Comparison of ENCODE assay signal across 16 cellular contexts in genomic region chr2:162107361-162107901, GRCh38. TPM values are rescaled to one million over a fixed set of nuclear protein-coding genes. Genes with fewer than 3 reads are reported as not detected.
DNase-seq lines count a peak whose midpoint lies in the region; ATAC-seq and TF ChIP-seq lines count a peak whose summit lies in the region.
"Had no signal": no experiment of that assay in that cellular context is flagged by ENCODE, and none has a peak within 500 bp of the region (broad histone marks: within the 10 kb centered on the region; RNA-seq: fewer than 3 reads in every experiment).

No MANE protein-coding gene starts in this region.

- peak overlapping the region; percentile 73 for H3K27ac Mint-ChIP-seq in Caco-2 (ENCODE audit: unreplicated experiment)
- H3K27ac Mint-ChIP-seq: CD4-positive, alpha-beta memory T cell had no signal

- peak overlapping the region; percentile 73 for H3K27ac ChIP-seq in left ventricle myocardium inferior (replicated peaks)
- peak overlapping the region in 1 of 2 donors; percentile 20 for H3K27ac ChIP-seq in right atrium auricular region
- H3K27ac ChIP-seq in PC-3 (ENCODE audit: low read length): peak overlapping the region; percentile 94
- no peak overlapping the region for H3K27ac ChIP-seq in parathyroid adenoma
- no peak overlapping the region for H3K27ac ChIP-seq in breast epithelium
- H3K27ac ChIP-seq: A549, C4-2B had no signal

- H3K9ac ChIP-seq in PC-3 (ENCODE audit: low read length): peak overlapping the region; percentile 69
- no peak overlapping the region for H3K9ac ChIP-seq in parathyroid adenoma

- H3K9me3 Mint-ChIP-seq in Caco-2 (ENCODE audit: unreplicated experiment): peaks cover 3% of the 10 kb centered on the region
- H3K9me3 Mint-ChIP-seq: CD4-positive, alpha-beta memory T cell had no signal

- POLR2A ChIA-PET in Caco-2 (lab: Charles Lee): no interaction called here
- POLR2A ChIA-PET in PC-3 (lab: Charles Lee; ENCODE audit: unreplicated experiment): no interaction called here

- H3K36me3 Mint-ChIP-seq in Caco-2 (ENCODE audit: insufficient read depth, unreplicated experiment): no peaks in the 10 kb centered on the region
- H3K36me3 Mint-ChIP-seq: CD4-positive, alpha-beta memory T cell had no signal

- H2AFZ ChIP-seq in PC-3 (ENCODE audit: low read length) (no peak overlapping the region), parathyroid adenoma (peak overlapping the region; percentile 25)

- no peaks in the 10 kb centered on the region for H3K36me3 ChIP-seq in left ventricle myocardium inferior
- H3K36me3 ChIP-seq in right atrium auricular region: no peaks in the 10 kb centered on the region
- no peaks in the 10 kb centered on the region for H3K36me3 ChIP-seq in Caco-2 (ENCODE audit: control insufficient read depth, insufficient read depth, low read length)
- no peaks in the 10 kb centered on the region for H3K36me3 ChIP-seq in PC-3 (ENCODE audit: low read depth, low read length)
- no peaks in the 10 kb centered on the region for H3K36me3 ChIP-seq in parathyroid adenoma (ENCODE audit: control insufficient read depth, insufficient read depth, low read length)
- no peaks in the 10 kb centered on the region for H3K36me3 ChIP-seq in breast epithelium
- H3K36me3 ChIP-seq: BE2C had no signal

- ATAC-seq in PC-3 (peak; percentile 82), GM21447 (IDR thresholded peaks at IDR 0.05; ENCODE audit: unreplicated experiment) (no peak)
- ATAC-seq: A549, HCT116 had no signal

- peak overlapping the region; percentile 21 for H3K4me3 Mint-ChIP-seq in Caco-2 (ENCODE audit: unreplicated experiment)
- H3K4me3 Mint-ChIP-seq: CD4-positive, alpha-beta memory T cell had no signal

- no peaks in the 10 kb centered on the region for H3K79me2 ChIP-seq in PC-3 (ENCODE audit: low read length)
- no peaks in the 10 kb centered on the region for H3K79me2 ChIP-seq in parathyroid adenoma

- intact Hi-C loops in left ventricle myocardium inferior (cut with micrococcal nuclease) (no loop called here), Caco-2 (cut with micrococcal nuclease; ENCODE audit: unreplicated experiment) (loop anchor here (1.0 kb wide), 3 partner anchors 16 to 41 kb away; partner anchors contain the start of gene DPP4), PC-3 (cut with micrococcal nuclease) (loop anchor here (1.0 to 5.0 kb wide), 4 partner anchors 11 to 80 kb away; no protein-coding TSS in a partner anchor), breast epithelium (cut with DNase I; ENCODE audit: low total_unique reads) (no loop called here)

- H3K9me2 ChIP-seq in PC-3 (replicated peaks; ENCODE audit: low read length): no peaks in the 10 kb centered on the region

- no peak for DNase-seq in left ventricle myocardium inferior
- no peak for DNase-seq in right atrium auricular region (ENCODE audit: low spot score)
- DNase-seq in Caco-2: peak in 1 of 2 experiments; percentile 55
- DNase-seq in PC-3: peak; percentile 79
- no peak for DNase-seq in ecto neural progenitor cell (ENCODE audit: low spot score)
- DNase-seq in breast epithelium (ENCODE audit: low spot score in 2 of 2): no peak
- DNase-seq: BE2C; CD4-positive, alpha-beta memory T cell; DMS153; GF-D8 had no signal

- TF ChIP-seq CTCF in left ventricle myocardium inferior (IDR thresholded peaks at IDR 0.05; ENCODE audit: borderline replicate concordance) (no peak), right atrium auricular region (IDR thresholded peaks at IDR 0.05) (no peak), Caco-2 (IDR thresholded peaks at IDR 0.05; ENCODE audit: insufficient read depth in 1 of 2, low read depth in 1 of 2, low read length in 1 of 2, severe bottlenecking in 1 of 2, unreplicated experiment in 1 of 2) (no peak), PC-3 (conservative IDR thresholded peaks at IDR 0.05; ENCODE audit: low read depth, low read length) (no peak), parathyroid adenoma (IDR thresholded peaks at IDR 0.05) (no peak), breast epithelium (IDR thresholded peaks at IDR 0.05) (no peak)

- no peaks in the 10 kb centered on the region for H4K20me1 ChIP-seq in PC-3 (ENCODE audit: low read length)

- peaks cover 26% of the 10 kb centered on the region for H3K4me1 ChIP-seq in left ventricle myocardium inferior
- H3K4me1 ChIP-seq in right atrium auricular region: peaks cover 0 to 8% of the 10 kb centered on the region in 2 donors
- H3K4me1 ChIP-seq in Caco-2: peaks cover 60% of the 10 kb centered on the region
- peaks cover 53% of the 10 kb centered on the region for H3K4me1 ChIP-seq in PC-3 (ENCODE audit: insufficient read depth, low read length)
- no peaks in the 10 kb centered on the region for H3K4me1 ChIP-seq in parathyroid adenoma
- H3K4me1 ChIP-seq in breast epithelium: no peaks in the 10 kb centered on the region
- H3K4me1 ChIP-seq: BE2C had no signal

- H3K27me3 Mint-ChIP-seq in Caco-2 (ENCODE audit: insufficient read depth, unreplicated experiment): no peaks in the 10 kb centered on the region

- no TSS peak for BruUV-seq in Caco-2 (replicated peaks; lab: Mats Ljungman, UMichigan)
- no TSS peak for BruUV-seq in PC-3 (replicated peaks; lab: Mats Ljungman, UMichigan)

- no peaks in the 10 kb centered on the region for H3F3A ChIP-seq in PC-3 (ENCODE audit: low read length, unreplicated experiment)

- CTCF ChIA-PET in Caco-2 (lab: Charles Lee) (no interaction called here), PC-3 (lab: Charles Lee) (no interaction called here)

- H3K4me3 ChIP-seq in left ventricle myocardium inferior (no peak overlapping the region), right atrium auricular region (no peak overlapping the region), Caco-2 (ENCODE audit: low read depth, low read length) (no peak overlapping the region), PC-3 (ENCODE audit: low read length) (no peak overlapping the region), parathyroid adenoma (ENCODE audit: low read depth, low read length) (no peak overlapping the region), breast epithelium (no peak overlapping the region)
- H3K4me3 ChIP-seq: A549 had no signal

- H3K9me3 ChIP-seq in left ventricle myocardium inferior (replicated peaks): no peaks in the 10 kb centered on the region
- no peaks in the 10 kb centered on the region for H3K9me3 ChIP-seq in right atrium auricular region
- H3K9me3 ChIP-seq in Caco-2: no peaks in the 10 kb centered on the region
- H3K9me3 ChIP-seq in PC-3 (ENCODE audit: low read length): no peaks in the 10 kb centered on the region
- H3K9me3 ChIP-seq in parathyroid adenoma (ENCODE audit: control insufficient read depth, low read length): no peaks in the 10 kb centered on the region
- H3K9me3 ChIP-seq in breast epithelium: no peaks in the 10 kb centered on the region
- H3K9me3 ChIP-seq: A549, BE2C had no signal

- TF ChIP-seq POLR2A in breast epithelium (IDR thresholded peaks at IDR 0.05): no peak

- H3K27me3 ChIP-seq in left ventricle myocardium inferior (ENCODE audit: low read depth): no peaks in the 10 kb centered on the region
- no peaks in the 10 kb centered on the region for H3K27me3 ChIP-seq in right atrium auricular region
- no peaks in the 10 kb centered on the region for H3K27me3 ChIP-seq in Caco-2 (replicated peaks; ENCODE audit: control insufficient read depth, insufficient read depth, low read length)
- no peaks in the 10 kb centered on the region for H3K27me3 ChIP-seq in PC-3 (ENCODE audit: low read length)
- no peaks in the 10 kb centered on the region for H3K27me3 ChIP-seq in parathyroid adenoma (ENCODE audit: control insufficient read depth, insufficient read depth, low read length)
- H3K27me3 ChIP-seq in breast epithelium: no peaks in the 10 kb centered on the region
- H3K27me3 ChIP-seq: BE2C had no signal

- H3K4me1 Mint-ChIP-seq in Caco-2 (ENCODE audit: low read depth, unreplicated experiment): peaks cover 30% of the 10 kb centered on the region

- H3K4me2 ChIP-seq in PC-3 (ENCODE audit: low read length) (peak overlapping the region; percentile 56), parathyroid adenoma (ENCODE audit: low read length) (no peak overlapping the region)
- H3K4me2 ChIP-seq: A549 had no signal

RNA-seq across cellular contexts. Expression of gene DPP4, which starts 33.4 kb away (rescaled TPM):
- total RNA-seq in left ventricle myocardium inferior: 4.4 TPM
- 1 to 10 TPM; 4.5 to 6.8 TPM for total RNA-seq in right atrium auricular region
- total RNA-seq in Caco-2 (2022): 190 and 199 TPM in 2 replicates
- total RNA-seq in PC-3 (2014; rRNA removed): 14.8 and 23.3 TPM in 2 replicates
- total RNA-seq in breast epithelium: 10 to 100 TPM in 2 of 3 donors, 1 to 10 TPM in 1; 7.5 to 17.3 (median 11.8) TPM
- total RNA-seq: H4 had no signal

RNA-seq across cellular contexts. Expression of gene GCG, which starts 44.6 kb away (rescaled TPM):
- total RNA-seq in left ventricle myocardium inferior (not detected), right atrium auricular region (not detected), Caco-2 (2022) (not detected in 2 replicates), PC-3 (2014; rRNA removed) (not detected in 2 replicates), breast epithelium (not detected)
- total RNA-seq: CD4-positive, alpha-beta memory T cell; H4 had no signal

Comparison
In these comparisons a context has a peak if more than half of its experiments do, and no peak if none do; other contexts are left out.
1. H3K27ac ChIP-seq: peak in left ventricle myocardium inferior (single experiment) and PC-3 (single experiment); none in parathyroid adenoma (single experiment) and breast epithelium (0 of 2).
2. intact Hi-C loops: an anchor here in Caco-2 (1.0 kb wide) and PC-3 (1.0 to 5.0 kb wide); none called in left ventricle myocardium inferior and breast epithelium.